In the genomic region with DNA sequence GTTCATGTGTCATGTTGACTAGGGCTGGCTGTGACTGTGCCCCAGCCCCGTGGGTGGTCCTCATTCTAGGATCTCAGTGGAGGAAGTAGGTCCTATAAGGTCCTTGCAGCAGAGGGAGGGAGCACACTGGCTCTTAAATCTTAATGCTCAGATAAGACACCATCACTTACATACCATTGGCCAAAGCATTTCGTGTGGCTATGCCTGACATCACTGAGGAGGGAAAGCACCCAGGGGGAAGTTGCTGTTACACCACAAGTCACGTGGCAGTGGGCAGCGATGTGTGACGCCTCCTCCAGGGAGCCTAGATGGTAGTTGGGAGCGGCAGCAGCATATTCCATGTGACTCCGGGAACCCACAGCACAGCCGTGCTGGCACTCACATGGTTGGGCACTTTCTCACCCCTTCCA, we compare ENCODE assay signal across 9 cellular contexts.
A peak's percentile ranks its signal among the peaks of the same experiment; 100 is the strongest.
DNase-seq lines count a peak whose midpoint lies in the region; ATAC-seq lines count a peak whose summit lies in the region.
"Had no signal": no experiment of that assay in that cellular context is flagged by ENCODE, and none has a peak within 500 bp of the region (broad histone marks: within the 10 kb centered on the region; RNA-seq: fewer than 3 reads in every experiment).

No MANE protein-coding gene starts in this region.

- peak; percentile 20 for DNase-seq in activated naive CD4-positive, alpha-beta T cell treated with anti-CD3 and anti-CD28 coated beads for 36 hours
- no peak for DNase-seq in activated naive CD4-positive, alpha-beta T cell (lab: John Stamatoyannopoulos, UW)
- DNase-seq in T-helper 17 cell (no peak), pons (ENCODE audit: low spot score) (no peak), T1000 (lab: John Stamatoyannopoulos, UW) (no peak)
- DNase-seq in activated naive CD4-positive, alpha-beta T cell treated with anti-CD3 and anti-CD28 coated beads, Interleukin-2, amount 50 U/mL, for 16 hours = no peak
- DNase-seq: stimulated activated CD4-positive, alpha-beta T cell treated with anti-CD3 and anti-CD28 coated beads, Interleukin-12 subunit alpha, Interleukin-12 subunit beta, amount 100 ng/mL, for 4 hours had no signal

- intact Hi-C loops in activated naive CD4-positive, alpha-beta T cell treated with anti-CD3 and anti-CD28 coated beads for 36 hours (cut with micrococcal nuclease) = no loop called here

- CTCF ChIA-PET in activated naive CD4-positive, alpha-beta T cell treated with anti-CD3 and anti-CD28 coated beads for 36 hours (lab: Charles Lee) = no interaction called here

- H3K9me3 ChIP-seq in T-helper 17 cell (ENCODE audit: control insufficient read depth, low read length, poor library complexity, severe bottlenecking) = no peaks in the 10 kb centered on the region

- H3K36me3 Mint-ChIP-seq in activated naive CD4-positive, alpha-beta T cell treated with anti-CD3 and anti-CD28 coated beads for 36 hours (ENCODE audit: low read depth) = peaks cover 4% of the 10 kb centered on the region
- H3K36me3 Mint-ChIP-seq in T-helper 17 cell (ENCODE audit: low read depth) = peaks cover 2% of the 10 kb centered on the region
- H3K36me3 Mint-ChIP-seq in stimulated activated memory B cell treated with anti-CD40 and anti-IgM and Interleukin-4, amounts not matched to agents 10 μg/mL and 1 μg/mL and 100 μg/mL, for 72 hours = peaks cover 12% of the 10 kb centered on the region

- no peaks in the 10 kb centered on the region for H3K27me3 Mint-ChIP-seq in activated naive CD4-positive, alpha-beta T cell treated with anti-CD3 and anti-CD28 coated beads for 36 hours (ENCODE audit: low read depth)
- no peaks in the 10 kb centered on the region for H3K27me3 Mint-ChIP-seq in T-helper 17 cell
- H3K27me3 Mint-ChIP-seq in stimulated activated memory B cell treated with anti-CD40 and anti-IgM and Interleukin-4, amounts not matched to agents 10 μg/mL and 1 μg/mL and 100 μg/mL, for 72 hours = no peaks in the 10 kb centered on the region

- no peak overlapping the region for H3K4me3 Mint-ChIP-seq in activated naive CD4-positive, alpha-beta T cell treated with anti-CD3 and anti-CD28 coated beads for 36 hours
- H3K4me3 Mint-ChIP-seq in T-helper 17 cell = no peak overlapping the region
- peak overlapping the region; percentile 30 for H3K4me3 Mint-ChIP-seq in stimulated activated memory B cell treated with anti-CD40 and anti-IgM and Interleukin-4, amounts not matched to agents 10 μg/mL and 1 μg/mL and 100 μg/mL, for 72 hours

- ATAC-seq in HG02981 (IDR thresholded peaks at IDR 0.05; ENCODE audit: unreplicated experiment) (peak; percentile 76), T-helper 17 cell (peak; percentile 69)
- ATAC-seq in stimulated activated memory B cell treated with anti-CD40 and anti-IgM and Interleukin-4, amounts not matched to agents 10 μg/mL and 1 μg/mL and 100 μg/mL, for 72 hours = peak; percentile 96

- H3K4me1 Mint-ChIP-seq in activated naive CD4-positive, alpha-beta T cell treated with anti-CD3 and anti-CD28 coated beads for 36 hours (ENCODE audit: low read depth) = peaks cover 3% of the 10 kb centered on the region
- peaks cover 2% of the 10 kb centered on the region for H3K4me1 Mint-ChIP-seq in T-helper 17 cell
- peaks cover 37% of the 10 kb centered on the region for H3K4me1 Mint-ChIP-seq in stimulated activated memory B cell treated with anti-CD40 and anti-IgM and Interleukin-4, amounts not matched to agents 10 μg/mL and 1 μg/mL and 100 μg/mL, for 72 hours

- no peaks in the 10 kb centered on the region for H3K9me3 Mint-ChIP-seq in activated naive CD4-positive, alpha-beta T cell treated with anti-CD3 and anti-CD28 coated beads for 36 hours
- no peaks in the 10 kb centered on the region for H3K9me3 Mint-ChIP-seq in stimulated activated memory B cell treated with anti-CD40 and anti-IgM and Interleukin-4, amounts not matched to agents 10 μg/mL and 1 μg/mL and 100 μg/mL, for 72 hours

- H3K27ac Mint-ChIP-seq in activated naive CD4-positive, alpha-beta T cell treated with anti-CD3 and anti-CD28 coated beads for 36 hours = no peak overlapping the region
- no peak overlapping the region for H3K27ac Mint-ChIP-seq in T-helper 17 cell
- H3K27ac Mint-ChIP-seq in stimulated activated memory B cell treated with anti-CD40 and anti-IgM and Interleukin-4, amounts not matched to agents 10 μg/mL and 1 μg/mL and 100 μg/mL, for 72 hours = peak overlapping the region; percentile 81
